1 cellular context compared by ENCODE assay signal in genomic region chr1:245986404-245987221, GRCh38.
TF ChIP-seq lines count a peak whose summit lies in the region.

No MANE protein-coding gene starts in this region.

TF ChIP-seq in K562, 482 proteins besides CTCF, POLR2A, EP300 and RAD21 (continued from another document and continues in another):
- TF ChIP-seq REST (CRISPR knock-in tag; IDR thresholded peaks at IDR 0.05; ENCODE audit: low read depth) (no peak), XRCC5 (IDR thresholded peaks at IDR 0.05; ENCODE audit: low read depth, low read length) (no peak), JUN (IDR thresholded peaks at IDR 0.05; ENCODE audit: borderline replicate concordance, low read depth, low read length) (peak; percentile 90), JUN (CRISPR knock-in tag; IDR thresholded peaks at IDR 0.05; ENCODE audit: borderline replicate concordance) (no peak), BACH1 (tag; IDR thresholded peaks at IDR 0.05) (no peak), HSF4 (CRISPR knock-in tag; IDR thresholded peaks at IDR 0.05; ENCODE audit: borderline replicate concordance) (no peak), TGIF2 (CRISPR knock-in tag; IDR thresholded peaks at IDR 0.05) (no peak), ATF7 (IDR thresholded peaks at IDR 0.05) (peak; percentile 70; the same call in 1 of the 2 replicates), GATA2 (CRISPR knock-in tag; IDR thresholded peaks at IDR 0.05) (peak; percentile 82), KLF13 (tag; IDR thresholded peaks at IDR 0.05; ENCODE audit: borderline replicate concordance, low read depth) (peak; percentile 40; the same call in 1 of the 2 replicates), CTBP1 (IDR thresholded peaks at IDR 0.05; ENCODE audit: borderline replicate concordance) (peak; percentile 47; the same call in 1 of the 2 replicates), ZNF76 (CRISPR knock-in tag; IDR thresholded peaks at IDR 0.05; ENCODE audit: borderline replicate concordance) (no peak), COPS2 (conservative IDR thresholded peaks at IDR 0.05) (no peak), ZNF134 (CRISPR knock-in tag; conservative IDR thresholded peaks at IDR 0.05) (no peak), SIN3A (IDR thresholded peaks at IDR 0.05; ENCODE audit: borderline replicate concordance in 2 of 2, control insufficient read depth in 1 of 2, low read depth in 2 of 2, low read length in 2 of 2) (peak; percentile 29 to 33; a peak in 1 of 4 replicates), RBM39 (optimal IDR thresholded peaks at IDR 0.05; ENCODE audit: low read depth, low read length) (no peak), HES1 (IDR thresholded peaks at IDR 0.05; ENCODE audit: low read depth) (peak; percentile 35; the same call in 1 of the 2 replicates), KDM2B (CRISPR knock-in tag; IDR thresholded peaks at IDR 0.05) (no peak), MAFG (tag; conservative IDR thresholded peaks at IDR 0.05) (peak; percentile 56; the same call in 1 of the 2 replicates), ARID2 (IDR thresholded peaks at IDR 0.05) (no peak), C11orf30 (IDR thresholded peaks at IDR 0.05; ENCODE audit: low read depth) (peak; percentile 40; the same call in 1 of the 2 replicates), MEIS2 (IDR thresholded peaks at IDR 0.05; ENCODE audit: partially characterized antibody) (peak; percentile 83), DPF2 (IDR thresholded peaks at IDR 0.05) (peak; percentile 90), ZFPM2 (CRISPR knock-in tag; IDR thresholded peaks at IDR 0.05) (no peak), EWSR1 (IDR thresholded peaks at IDR 0.05; ENCODE audit: borderline replicate concordance, low read depth, partially characterized antibody) (no peak), SPI1 (IDR thresholded peaks at IDR 0.05; ENCODE audit: borderline replicate concordance, low read depth, low read length) (peak; percentile 81), MNT (conservative IDR thresholded peaks at IDR 0.05) (peak; percentile 49 to 83; a peak in 2 of 4 replicates), RBM14 (IDR thresholded peaks at IDR 0.05; ENCODE audit: borderline replicate concordance, insufficient read depth, low read depth, low read length) (no peak), FOS (IDR thresholded peaks at IDR 0.05; ENCODE audit: extremely low read depth, insufficient read length) (peak; percentile 45), CXXC5 (CRISPR knock-in tag; IDR thresholded peaks at IDR 0.05) (no peak), ZBTB1 (CRISPR knock-in tag; IDR thresholded peaks at IDR 0.05; ENCODE audit: borderline replicate concordance, low read depth) (no peak), FOSL1 (tag; conservative IDR thresholded peaks at IDR 0.05) (peak; percentile 98)
- TF ChIP-seq, protein P1, sequence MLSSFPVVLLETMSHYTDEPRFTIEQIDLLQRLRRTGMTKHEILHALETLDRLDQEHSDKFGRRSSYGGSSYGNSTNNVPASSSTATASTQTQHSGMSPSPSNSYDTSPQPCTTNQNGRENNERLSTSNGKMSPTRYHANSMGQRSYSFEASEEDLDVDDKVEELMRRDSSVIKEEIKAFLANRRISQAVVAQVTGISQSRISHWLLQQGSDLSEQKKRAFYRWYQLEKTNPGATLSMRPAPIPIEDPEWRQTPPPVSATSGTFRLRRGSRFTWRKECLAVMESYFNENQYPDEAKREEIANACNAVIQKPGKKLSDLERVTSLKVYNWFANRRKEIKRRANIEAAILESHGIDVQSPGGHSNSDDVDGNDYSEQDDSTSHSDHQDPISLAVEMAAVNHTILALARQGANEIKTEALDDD (IDR thresholded peaks at IDR 0.05), result peak; percentile 25; the same call in 1 of the 2 replicates
- TF ChIP-seq, protein P2, sequence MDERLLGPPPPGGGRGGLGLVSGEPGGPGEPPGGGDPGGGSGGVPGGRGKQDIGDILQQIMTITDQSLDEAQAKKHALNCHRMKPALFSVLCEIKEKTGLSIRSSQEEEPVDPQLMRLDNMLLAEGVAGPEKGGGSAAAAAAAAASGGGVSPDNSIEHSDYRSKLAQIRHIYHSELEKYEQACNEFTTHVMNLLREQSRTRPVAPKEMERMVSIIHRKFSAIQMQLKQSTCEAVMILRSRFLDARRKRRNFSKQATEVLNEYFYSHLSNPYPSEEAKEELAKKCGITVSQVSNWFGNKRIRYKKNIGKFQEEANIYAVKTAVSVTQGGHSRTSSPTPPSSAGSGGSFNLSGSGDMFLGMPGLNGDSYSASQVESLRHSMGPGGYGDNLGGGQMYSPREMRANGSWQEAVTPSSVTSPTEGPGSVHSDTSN (CRISPR knock-in tag; IDR thresholded peaks at IDR 0.05; ENCODE audit: low read depth), result no peak
- TF ChIP-seq, protein P2 (tag; conservative IDR thresholded peaks at IDR 0.05; ENCODE audit: low read depth), result 0 out of 2 replicates have a peak, but pooled peaks have one; percentile 21
- TF ChIP-seq, protein P3, sequence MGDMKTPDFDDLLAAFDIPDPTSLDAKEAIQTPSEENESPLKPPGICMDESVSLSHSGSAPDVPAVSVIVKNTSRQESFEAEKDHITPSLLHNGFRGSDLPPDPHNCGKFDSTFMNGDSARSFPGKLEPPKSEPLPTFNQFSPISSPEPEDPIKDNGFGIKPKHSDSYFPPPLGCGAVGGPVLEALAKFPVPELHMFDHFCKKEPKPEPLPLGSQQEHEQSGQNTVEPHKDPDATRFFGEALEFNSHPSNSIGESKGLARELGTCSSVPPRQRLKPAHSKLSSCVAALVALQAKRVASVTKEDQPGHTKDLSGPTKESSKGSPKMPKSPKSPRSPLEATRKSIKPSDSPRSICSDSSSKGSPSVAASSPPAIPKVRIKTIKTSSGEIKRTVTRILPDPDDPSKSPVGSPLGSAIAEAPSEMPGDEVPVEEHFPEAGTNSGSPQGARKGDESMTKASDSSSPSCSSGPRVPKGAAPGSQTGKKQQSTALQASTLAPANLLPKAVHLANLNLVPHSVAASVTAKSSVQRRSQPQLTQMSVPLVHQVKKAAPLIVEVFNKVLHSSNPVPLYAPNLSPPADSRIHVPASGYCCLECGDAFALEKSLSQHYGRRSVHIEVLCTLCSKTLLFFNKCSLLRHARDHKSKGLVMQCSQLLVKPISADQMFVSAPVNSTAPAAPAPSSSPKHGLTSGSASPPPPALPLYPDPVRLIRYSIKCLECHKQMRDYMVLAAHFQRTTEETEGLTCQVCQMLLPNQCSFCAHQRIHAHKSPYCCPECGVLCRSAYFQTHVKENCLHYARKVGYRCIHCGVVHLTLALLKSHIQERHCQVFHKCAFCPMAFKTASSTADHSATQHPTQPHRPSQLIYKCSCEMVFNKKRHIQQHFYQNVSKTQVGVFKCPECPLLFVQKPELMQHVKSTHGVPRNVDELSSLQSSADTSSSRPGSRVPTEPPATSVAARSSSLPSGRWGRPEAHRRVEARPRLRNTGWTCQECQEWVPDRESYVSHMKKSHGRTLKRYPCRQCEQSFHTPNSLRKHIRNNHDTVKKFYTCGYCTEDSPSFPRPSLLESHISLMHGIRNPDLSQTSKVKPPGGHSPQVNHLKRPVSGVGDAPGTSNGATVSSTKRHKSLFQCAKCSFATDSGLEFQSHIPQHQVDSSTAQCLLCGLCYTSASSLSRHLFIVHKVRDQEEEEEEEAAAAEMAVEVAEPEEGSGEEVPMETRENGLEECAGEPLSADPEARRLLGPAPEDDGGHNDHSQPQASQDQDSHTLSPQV (IDR thresholded peaks at IDR 0.05), result peak; percentile 25; the same call in 1 of the 2 replicates
